ENCODE assay signal across 16 cellular contexts in genomic region chr1:235266325-235266724, GRCh38.
DNase-seq lines count a peak whose midpoint lies in the region; ATAC-seq and TF ChIP-seq lines count a peak whose summit lies in the region.
"Had no signal": no experiment of that assay in that cellular context is flagged by ENCODE, and none has a peak within 500 bp of the region (broad histone marks: within the 10 kb centered on the region; RNA-seq: fewer than 3 reads in every experiment).

No MANE protein-coding gene starts in this region.

- no peak overlapping the region for H3K4me3 Mint-ChIP-seq in chondrocyte (ENCODE audit: unreplicated experiment)
- peak overlapping the region in 4 of 10 donors; percentile 22 to 40 (median 26) for H3K4me3 Mint-ChIP-seq in naive thymus-derived CD4-positive, alpha-beta T cell
- no peak overlapping the region for H3K4me3 Mint-ChIP-seq in activated CD8-positive, alpha-beta memory T cell treated with anti-CD3 and anti-CD28 coated beads, Interleukin-2, amount 10 ng/mL, durations not matched to agents 7 days and 5 days
- H3K4me3 Mint-ChIP-seq: T-helper 1 cell treated with Interleukin-12 subunit alpha and Interleukin-12 subunit beta and Interleukin-4 antibody, amounts not matched to agents 30 μg/mL and 1 μg/mL, for 36 hours had no signal

- H3K36me3 ChIP-seq in naive thymus-derived CD4-positive, alpha-beta T cell (ENCODE audit: control insufficient read depth in 2 of 3, insufficient read depth in 3 of 3, low read length in 3 of 3): no peaks in the 10 kb centered on the region

- no peaks in the 10 kb centered on the region for H3K9me3 Mint-ChIP-seq in chondrocyte (ENCODE audit: low read depth)
- H3K9me3 Mint-ChIP-seq in naive thymus-derived CD4-positive, alpha-beta T cell: peaks cover 0 to 4% (median 0%) of the 10 kb centered on the region in 11 donors
- H3K9me3 Mint-ChIP-seq in activated CD8-positive, alpha-beta memory T cell treated with anti-CD3 and anti-CD28 coated beads, Interleukin-2, amount 10 ng/mL, durations not matched to agents 7 days and 5 days (ENCODE audit: low read depth): no peaks in the 10 kb centered on the region
- H3K9me3 Mint-ChIP-seq: T-helper 1 cell treated with Interleukin-12 subunit alpha and Interleukin-12 subunit beta and Interleukin-4 antibody, amounts not matched to agents 30 μg/mL and 1 μg/mL, for 36 hours had no signal

- intact Hi-C loops in naive thymus-derived CD4-positive, alpha-beta T cell (cut with micrococcal nuclease): loop anchor here in 1 of 2 donors (1.0 kb wide), 1 partner anchor 8 kb away; no protein-coding TSS in a partner anchor

- DNase-seq in NCI-H1436 (lab: John Stamatoyannopoulos, UW): peak; percentile 27
- DNase-seq in NCI-H1436 treated with DMSO at 0.1 percent for 48 hours (lab: John Stamatoyannopoulos, UW): no peak
- peak; percentile 19 for DNase-seq in NCI-H146 treated with DMSO at 0.1 percent for 48 hours (lab: John Stamatoyannopoulos, UW; ENCODE audit: unreplicated experiment)
- DNase-seq in chondrocyte (ENCODE audit: low spot score): no peak
- DNase-seq in naive thymus-derived CD4-positive, alpha-beta T cell: no peak
- no peak for DNase-seq in activated CD8-positive, alpha-beta memory T cell treated with anti-CD3 and anti-CD28 coated beads, Interleukin-2, amount 10 ng/mL, durations not matched to agents 7 days and 5 days
- DNase-seq in KBM-7: no peak
- DNase-seq in midbrain (lab: John Stamatoyannopoulos, UW): no peak
- DNase-seq: activated CD4-positive, alpha-beta T cell treated with anti-CD3 and anti-CD28 coated beads for 1 hour; activated naive CD4-positive, alpha-beta T cell treated with anti-CD3 and anti-CD28 coated beads, Interleukin-2, amount 50 U/mL, for 16 hours; erythroblast; Kasumi-1; NCI-H2029 had no signal

- peaks cover 27% of the 10 kb centered on the region for H3K4me1 Mint-ChIP-seq in chondrocyte (ENCODE audit: low read depth)
- peaks cover 30 to 89% (median 80%) of the 10 kb centered on the region in 7 donors for H3K4me1 Mint-ChIP-seq in naive thymus-derived CD4-positive, alpha-beta T cell
- peaks cover 26% of the 10 kb centered on the region for H3K4me1 Mint-ChIP-seq in activated CD8-positive, alpha-beta memory T cell treated with anti-CD3 and anti-CD28 coated beads, Interleukin-2, amount 10 ng/mL, durations not matched to agents 7 days and 5 days

- CTCF ChIA-PET in naive thymus-derived CD4-positive, alpha-beta T cell (lab: Charles Lee): interaction anchor here (0.8 kb wide), 2 partner anchors 149 to 150 kb away, joined by 3 read pairs; no protein-coding TSS in a partner anchor
- CTCF ChIA-PET in activated CD8-positive, alpha-beta memory T cell treated with anti-CD3 and anti-CD28 coated beads, Interleukin-2, amount 10 ng/mL, durations not matched to agents 7 days and 5 days (lab: Charles Lee): interaction anchor here (3.4 kb wide), 1 partner anchor 7 kb away, joined by 9 read pairs; no protein-coding TSS in a partner anchor

- H3K27me3 Mint-ChIP-seq in chondrocyte (ENCODE audit: low read depth): no peaks in the 10 kb centered on the region
- no peaks in the 10 kb centered on the region for H3K27me3 Mint-ChIP-seq in naive thymus-derived CD4-positive, alpha-beta T cell
- H3K27me3 Mint-ChIP-seq in activated CD8-positive, alpha-beta memory T cell treated with anti-CD3 and anti-CD28 coated beads, Interleukin-2, amount 10 ng/mL, durations not matched to agents 7 days and 5 days: no peaks in the 10 kb centered on the region

- no peak for ATAC-seq in naive thymus-derived CD4-positive, alpha-beta T cell
- ATAC-seq in activated CD8-positive, alpha-beta memory T cell treated with anti-CD3 and anti-CD28 coated beads, Interleukin-2, amount 10 ng/mL, durations not matched to agents 7 days and 5 days: no peak
- ATAC-seq: A549 had no signal

- no peak overlapping the region for H3K4me3 ChIP-seq in naive thymus-derived CD4-positive, alpha-beta T cell (ENCODE audit: low read length)
- H3K4me3 ChIP-seq: A549, hepatocyte had no signal

- in situ Hi-C loops in KBM-7 (cut with MboI; ENCODE audit: low pct_unique_long_range_greater_than_20kb, low sequenced_read_pairs): no loop called here

- H3K27ac ChIP-seq in naive thymus-derived CD4-positive, alpha-beta T cell (ENCODE audit: low read depth, low read length): peak overlapping the region; percentile 9
- H3K27ac ChIP-seq: A549, hepatocyte had no signal

- H3K4me1 ChIP-seq in naive thymus-derived CD4-positive, alpha-beta T cell (ENCODE audit: control insufficient read depth in 2 of 2, insufficient read depth in 2 of 2, low read length in 2 of 2): peaks cover 25% of the 10 kb centered on the region in 2 donors

- no peaks in the 10 kb centered on the region for H3K9me3 ChIP-seq in naive thymus-derived CD4-positive, alpha-beta T cell (ENCODE audit: control insufficient read depth in 2 of 3, low read length in 3 of 3)
- H3K9me3 ChIP-seq: A549 had no signal

- H3K27ac Mint-ChIP-seq in chondrocyte (ENCODE audit: unreplicated experiment): peak overlapping the region; percentile 45
- H3K27ac Mint-ChIP-seq in naive thymus-derived CD4-positive, alpha-beta T cell: peak overlapping the region in 7 of 9 donors; percentile 22 to 75 (median 35)
- H3K27ac Mint-ChIP-seq in activated CD8-positive, alpha-beta memory T cell treated with anti-CD3 and anti-CD28 coated beads, Interleukin-2, amount 10 ng/mL, durations not matched to agents 7 days and 5 days: no peak overlapping the region
- H3K27ac Mint-ChIP-seq: T-helper 1 cell treated with Interleukin-12 subunit alpha and Interleukin-12 subunit beta and Interleukin-4 antibody, amounts not matched to agents 30 μg/mL and 1 μg/mL, for 36 hours had no signal

- H3K27me3 ChIP-seq in naive thymus-derived CD4-positive, alpha-beta T cell (ENCODE audit: control insufficient read depth in 2 of 2, insufficient read depth in 2 of 2, low read length in 2 of 2): no peaks in the 10 kb centered on the region
- H3K27me3 ChIP-seq: hepatocyte had no signal

- POLR2A ChIA-PET in naive thymus-derived CD4-positive, alpha-beta T cell (lab: Charles Lee): no interaction called here

- no peaks in the 10 kb centered on the region for H3K36me3 Mint-ChIP-seq in chondrocyte (ENCODE audit: low read depth)
- H3K36me3 Mint-ChIP-seq in naive thymus-derived CD4-positive, alpha-beta T cell: peaks cover 0 to 5% (median 0%) of the 10 kb centered on the region in 5 donors
- H3K36me3 Mint-ChIP-seq in activated CD8-positive, alpha-beta memory T cell treated with anti-CD3 and anti-CD28 coated beads, Interleukin-2, amount 10 ng/mL, durations not matched to agents 7 days and 5 days: peaks cover 6% of the 10 kb centered on the region

- TF ChIP-seq CTCF in chondrocyte (IDR thresholded peaks at IDR 0.05): no peak

Comparison
In these comparisons a context has a peak if more than half of its experiments do, and no peak if none do; other contexts are left out.
1. DNase-seq: peak in NCI-H1436 (single experiment) and NCI-H146 treated with DMSO at 0.1 percent for 48 hours (single experiment); none in NCI-H1436 treated with DMSO at 0.1 percent for 48 hours (single experiment), chondrocyte (single experiment), naive thymus-derived CD4-positive, alpha-beta T cell (0 of 9), activated CD8-positive, alpha-beta memory T cell treated with anti-CD3 and anti-CD28 coated beads, Interleukin-2, amount 10 ng/mL, durations not matched to agents 7 days and 5 days (single experiment), KBM-7 (single experiment) and midbrain (single experiment).